ENCODE assay signal across 37 cellular contexts in the genomic region with DNA sequence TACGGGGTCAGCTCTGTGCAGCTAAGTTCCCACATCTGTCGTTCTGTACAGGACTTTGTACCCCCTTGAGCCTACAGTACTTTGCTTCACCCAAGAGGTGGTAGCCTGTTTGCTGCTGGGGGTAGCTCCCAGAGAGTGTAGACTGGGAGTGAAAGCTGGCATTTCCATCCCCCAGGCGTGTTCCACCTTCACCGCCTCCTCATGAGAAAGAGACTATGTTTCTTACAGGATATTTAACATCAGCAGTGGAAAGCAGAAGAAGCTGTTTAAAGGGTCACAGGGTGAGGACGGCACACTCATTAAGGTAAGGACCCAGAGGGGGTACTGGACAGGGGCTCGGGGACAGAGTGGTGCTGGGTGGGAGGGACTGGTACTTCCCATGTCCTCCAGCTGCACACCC.
"Had no signal": no experiment of that assay in that cellular context is flagged by ENCODE, and none has a peak within 500 bp of the region (broad histone marks: within the 10 kb centered on the region; RNA-seq: fewer than 3 reads in every experiment).

No MANE protein-coding gene starts in this region.

- H3K27ac ChIP-seq: adrenal gland, ascending aorta, body of pancreas, brain microvascular endothelial cell, breast epithelium, cardiac muscle cell had no signal

- H3K4me3 Mint-ChIP-seq: activated naive CD4-positive, alpha-beta T cell treated with anti-CD3 and anti-CD28 coated beads for 36 hours; activated naive CD4-positive, alpha-beta T cell treated with anti-CD3 and anti-CD28 coated beads, Interleukin-2, amount 10 ng/mL, durations not matched to agents 7 days and 5 days; activated naive CD4-positive, alpha-beta T cell treated with anti-CD3 and anti-CD28 coated beads, Interleukin-2, amount 50 U/mL, for 24 hours; activated naive CD8-positive, alpha-beta T cell; activated naive CD8-positive, alpha-beta T cell treated with anti-CD3 and anti-CD28 coated beads for 36 hours; activated naive CD8-positive, alpha-beta T cell treated with anti-CD3 and anti-CD28 coated beads, Interleukin-2, amount 10 ng/mL, durations not matched to agents 7 days and 5 days; activated naive CD8-positive, alpha-beta T cell treated with anti-CD3 and anti-CD28 coated beads, Interleukin-2, amount 50 U/mL, for 24 hours; activated T-cell treated with anti-CD3 and anti-CD28 coated beads, Interleukin-2, amount 50 U/mL, for 24 hours; activated T-cell treated with anti-CD3 and anti-CD28 coated beads, Interleukin-2, amount 50 U/mL, for 4 hours; activated T-cell treated with anti-CD3 and anti-CD28 coated beads, Interleukin-2, amount 50 U/mL, for 72 hours; activated T-helper 1 cell treated with anti-CD3 and anti-CD28 coated beads, Interleukin-12 subunit alpha, Interleukin-12 subunit beta, Interleukin-2, Interleukin-4 antibody, amounts not matched to agents 30 ng/mL and 10 ng/mL and 1 ng/mL, durations not matched to agents 14 hours and 24 hours and 36 hours; activated T-helper 17 cell treated with anti-CD3 and anti-CD28 coated beads, Interleukin-2, amount 50 U/mL, for 72 hours; brain; central memory CD8-positive, alpha-beta T cell had no signal

- ATAC-seq: activated naive CD4-positive, alpha-beta T cell treated with anti-CD3 and anti-CD28 coated beads, Interleukin-2, amount 50 U/mL, for 72 hours; activated naive CD8-positive, alpha-beta T cell treated with anti-CD3 and anti-CD28 coated beads, Interleukin-2, amount 50 U/mL, for 24 hours; activated T-cell treated with anti-CD3 and anti-CD28 coated beads, Interleukin-2, amount 50 U/mL, for 4 hours; activated T-cell treated with anti-CD3 and anti-CD28 coated beads, Interleukin-2, amount 50 U/mL, for 72 hours; activated T-helper 17 cell treated with anti-CD3 and anti-CD28 coated beads, Interleukin-2, amount 50 U/mL, for 72 hours; body of pancreas had no signal

- H3K9me3 Mint-ChIP-seq: activated naive CD4-positive, alpha-beta T cell treated with anti-CD3 and anti-CD28 coated beads for 36 hours; activated naive CD4-positive, alpha-beta T cell treated with anti-CD3 and anti-CD28 coated beads, Interleukin-2, amount 10 ng/mL, durations not matched to agents 7 days and 5 days; activated naive CD4-positive, alpha-beta T cell treated with anti-CD3 and anti-CD28 coated beads, Interleukin-2, amount 50 U/mL, for 24 hours; activated naive CD4-positive, alpha-beta T cell treated with anti-CD3 and anti-CD28 coated beads, Interleukin-2, amount 50 U/mL, for 72 hours; activated naive CD8-positive, alpha-beta T cell treated with anti-CD3 and anti-CD28 coated beads for 36 hours; activated naive CD8-positive, alpha-beta T cell treated with anti-CD3 and anti-CD28 coated beads, Interleukin-2, amount 10 ng/mL, durations not matched to agents 7 days and 5 days; activated naive CD8-positive, alpha-beta T cell treated with anti-CD3 and anti-CD28 coated beads, Interleukin-2, amount 50 U/mL, for 24 hours; activated T-cell treated with anti-CD3 and anti-CD28 coated beads, Interleukin-2, amount 50 U/mL, for 24 hours; activated T-cell treated with anti-CD3 and anti-CD28 coated beads, Interleukin-2, amount 50 U/mL, for 4 hours; activated T-cell treated with anti-CD3 and anti-CD28 coated beads, Interleukin-2, amount 50 U/mL, for 72 hours; activated T-helper 1 cell treated with anti-CD3 and anti-CD28 coated beads, Interleukin-12 subunit alpha, Interleukin-12 subunit beta, Interleukin-2, Interleukin-4 antibody, amounts not matched to agents 30 ng/mL and 10 ng/mL and 1 ng/mL, durations not matched to agents 14 hours and 24 hours and 36 hours; activated T-helper 17 cell treated with anti-CD3 and anti-CD28 coated beads, Interleukin-2, amount 50 U/mL, for 72 hours; activated T-helper 2 cell treated with anti-CD3 and anti-CD28 coated beads, Interferon-gamma antibody, Interleukin-2, Interleukin-4, amounts not matched to agents 10 μg/mL and 5 μg/mL and 100 μg/mL, durations not matched to agents 14 hours and 24 hours and 36 hours; brain; central memory CD8-positive, alpha-beta T cell had no signal

- H3K9me3 ChIP-seq: adrenal gland, ascending aorta, body of pancreas, breast epithelium had no signal

- H3K4me3 ChIP-seq: adrenal gland, ascending aorta, body of pancreas, breast epithelium, cardiac muscle cell had no signal

- H3K4me1 ChIP-seq: adrenal gland, ascending aorta, breast epithelium had no signal

- H3K27me3 ChIP-seq: adrenal gland, ascending aorta, body of pancreas, brain microvascular endothelial cell, breast epithelium, cardiac muscle cell had no signal

- FAIRE-seq: astrocyte had no signal

- H3K27ac Mint-ChIP-seq: activated naive CD4-positive, alpha-beta T cell treated with anti-CD3 and anti-CD28 coated beads for 36 hours; activated naive CD4-positive, alpha-beta T cell treated with anti-CD3 and anti-CD28 coated beads, Interleukin-2, amount 10 ng/mL, durations not matched to agents 7 days and 5 days; activated naive CD4-positive, alpha-beta T cell treated with anti-CD3 and anti-CD28 coated beads, Interleukin-2, amount 50 U/mL, for 24 hours; activated naive CD8-positive, alpha-beta T cell; activated naive CD8-positive, alpha-beta T cell treated with anti-CD3 and anti-CD28 coated beads for 36 hours; activated naive CD8-positive, alpha-beta T cell treated with anti-CD3 and anti-CD28 coated beads, Interleukin-2, amount 10 ng/mL, durations not matched to agents 7 days and 5 days; activated naive CD8-positive, alpha-beta T cell treated with anti-CD3 and anti-CD28 coated beads, Interleukin-2, amount 50 U/mL, for 24 hours; activated T-cell treated with anti-CD3 and anti-CD28 coated beads, Interleukin-2, amount 50 U/mL, for 24 hours; activated T-cell treated with anti-CD3 and anti-CD28 coated beads, Interleukin-2, amount 50 U/mL, for 72 hours; activated T-helper 1 cell treated with anti-CD3 and anti-CD28 coated beads, Interleukin-12 subunit alpha, Interleukin-12 subunit beta, Interleukin-2, Interleukin-4 antibody, amounts not matched to agents 30 ng/mL and 10 ng/mL and 1 ng/mL, durations not matched to agents 14 hours and 24 hours and 36 hours; activated T-helper 17 cell treated with anti-CD3 and anti-CD28 coated beads, Interleukin-2, amount 50 U/mL, for 72 hours; activated T-helper 2 cell treated with anti-CD3 and anti-CD28 coated beads, Interferon-gamma antibody, Interleukin-2, Interleukin-4, amounts not matched to agents 10 μg/mL and 5 μg/mL and 100 μg/mL, durations not matched to agents 14 hours and 24 hours and 36 hours; brain had no signal

- H3K36me3 Mint-ChIP-seq: activated naive CD4-positive, alpha-beta T cell treated with anti-CD3 and anti-CD28 coated beads, Interleukin-2, amount 50 U/mL, for 72 hours had no signal

- H3K27me3 Mint-ChIP-seq: activated naive CD4-positive, alpha-beta T cell treated with anti-CD3 and anti-CD28 coated beads, Interleukin-2, amount 10 ng/mL, durations not matched to agents 7 days and 5 days; activated naive CD4-positive, alpha-beta T cell treated with anti-CD3 and anti-CD28 coated beads, Interleukin-2, amount 50 U/mL, for 24 hours; activated naive CD8-positive, alpha-beta T cell; activated naive CD8-positive, alpha-beta T cell treated with anti-CD3 and anti-CD28 coated beads for 36 hours; activated naive CD8-positive, alpha-beta T cell treated with anti-CD3 and anti-CD28 coated beads, Interleukin-2, amount 10 ng/mL, durations not matched to agents 7 days and 5 days; activated naive CD8-positive, alpha-beta T cell treated with anti-CD3 and anti-CD28 coated beads, Interleukin-2, amount 50 U/mL, for 24 hours; activated T-cell treated with anti-CD3 and anti-CD28 coated beads, Interleukin-2, amount 50 U/mL, for 24 hours; activated T-helper 17 cell treated with anti-CD3 and anti-CD28 coated beads, Interleukin-2, amount 50 U/mL, for 72 hours; brain; central memory CD8-positive, alpha-beta T cell had no signal

- H3K4me1 Mint-ChIP-seq: activated naive CD4-positive, alpha-beta T cell treated with anti-CD3 and anti-CD28 coated beads, Interleukin-2, amount 10 ng/mL, durations not matched to agents 7 days and 5 days; activated naive CD4-positive, alpha-beta T cell treated with anti-CD3 and anti-CD28 coated beads, Interleukin-2, amount 50 U/mL, for 24 hours; activated naive CD8-positive, alpha-beta T cell treated with anti-CD3 and anti-CD28 coated beads for 36 hours; activated naive CD8-positive, alpha-beta T cell treated with anti-CD3 and anti-CD28 coated beads, Interleukin-2, amount 50 U/mL, for 24 hours; activated T-helper 17 cell treated with anti-CD3 and anti-CD28 coated beads, Interleukin-2, amount 50 U/mL, for 72 hours; brain; central memory CD8-positive, alpha-beta T cell had no signal

- DNase-seq: activated effector memory CD4-positive, alpha-beta T cell treated with anti-CD3 and anti-CD28 coated beads, Interleukin-2, amount 50 U/mL, for 16 hours; activated effector memory CD4-positive, alpha-beta T cell treated with Interleukin-2 at 50 U/mL for 16 hours; activated gamma-delta T cell; activated gamma-delta T cell treated with Interleukin-2 at 50 U/mL for 16 hours; activated naive CD4-positive, alpha-beta T cell; activated naive CD4-positive, alpha-beta T cell treated with anti-CD3 and anti-CD28 coated beads for 36 hours; activated naive CD4-positive, alpha-beta T cell treated with anti-CD3 and anti-CD28 coated beads, Interleukin-2, amount 10 ng/mL, durations not matched to agents 7 days and 5 days; activated naive CD4-positive, alpha-beta T cell treated with anti-CD3 and anti-CD28 coated beads, Interleukin-2, amount 50 U/mL, for 16 hours; activated naive CD4-positive, alpha-beta T cell treated with Interleukin-2 at 50 U/mL for 16 hours; activated naive CD8-positive, alpha-beta T cell treated with anti-CD3 and anti-CD28 coated beads for 36 hours; activated naive CD8-positive, alpha-beta T cell treated with anti-CD3 and anti-CD28 coated beads, Interleukin-2, amount 10 ng/mL, durations not matched to agents 7 days and 5 days; activated naive CD8-positive, alpha-beta T cell treated with anti-CD3 and anti-CD28 coated beads, Interleukin-2, amount 50 U/mL, for 24 hours; activated T-cell treated with anti-CD3 and anti-CD28 coated beads, Interleukin-2, amount 50 U/mL, for 1 hour; activated T-cell treated with anti-CD3 and anti-CD28 coated beads, Interleukin-2, amount 50 U/mL, for 24 hours; activated T-cell treated with anti-CD3 and anti-CD28 coated beads, Interleukin-2, amount 50 U/mL, for 4 hours; activated T-cell treated with anti-CD3 and anti-CD28 coated beads, Interleukin-2, amount 50 U/mL, for 48 hours; activated T-cell treated with anti-CD3 and anti-CD28 coated beads, Interleukin-2, amount 50 U/mL, for 72 hours; adrenal gland; amniotic stem cell; amygdala; aorta; body of pancreas; brain microvascular endothelial cell; central memory CD4-positive, alpha-beta T cell; cerebellar nuclear complex had no signal
